25 cellular contexts compared by ENCODE assay signal in the genomic region with DNA sequence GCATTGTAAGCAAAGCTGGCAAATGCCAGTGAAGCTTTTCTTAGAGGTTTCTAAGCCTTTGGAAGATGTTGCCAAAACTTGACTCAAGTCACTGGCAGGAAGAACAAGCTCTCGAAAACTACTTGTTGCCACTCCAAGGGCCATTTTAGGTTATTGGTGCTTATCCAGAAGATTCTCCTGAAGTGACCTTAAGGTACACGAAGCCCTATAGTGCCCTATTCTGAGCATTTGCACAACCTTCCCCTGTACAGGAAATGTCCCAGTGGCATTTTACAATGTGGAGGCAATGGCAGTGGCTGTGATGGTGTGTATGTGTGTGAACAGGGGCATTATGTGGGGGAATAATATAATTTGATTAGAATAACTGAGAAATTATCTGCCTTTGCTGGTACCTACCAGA.
"Had no signal": no experiment of that assay in that cellular context is flagged by ENCODE, and none has a peak within 500 bp of the region (broad histone marks: within the 10 kb centered on the region; RNA-seq: fewer than 3 reads in every experiment).

No MANE protein-coding gene starts in this region.

- ATAC-seq: left colon; left ventricle myocardium superior; natural killer cell; pancreas; stimulated activated naive B cell treated with anti-CD40 and anti-IgM and Interleukin-4, amounts not matched to agents 10 μg/mL and 1 μg/mL and 100 μg/mL, for 72 hours had no signal

- H3K27ac ChIP-seq: cardiac muscle cell, colonic mucosa, esophagus muscularis mucosa, pancreas, right atrium auricular region, sigmoid colon, stomach, tibial artery had no signal

- H3K9me3 ChIP-seq: colonic mucosa, esophagus muscularis mucosa, pancreas, right atrium auricular region, sigmoid colon, tibial artery had no signal

- H3K4me3 ChIP-seq: cardiac muscle cell, colonic mucosa, esophagus muscularis mucosa, pancreas, right atrium auricular region, sigmoid colon, stomach, tibial artery had no signal

- H3K4me1 Mint-ChIP-seq: central memory CD8-positive, alpha-beta T cell; immature natural killer cell; natural killer cell; stimulated activated naive B cell treated with anti-CD40 and anti-IgM and Interleukin-4, amounts not matched to agents 10 μg/mL and 1 μg/mL and 100 μg/mL, for 72 hours had no signal

- H3K27me3 Mint-ChIP-seq: central memory CD8-positive, alpha-beta T cell; dendritic cell treated with granulocyte-macrophage colony-stimulating factor and Interleukin-4, amounts not matched to agents 40 ng/mL and 50 ng/mL, for 4 days; progenitor cell of endocrine pancreas; stimulated activated naive B cell treated with anti-CD40 and anti-IgM and Interleukin-4, amounts not matched to agents 10 μg/mL and 1 μg/mL and 100 μg/mL, for 72 hours; type B pancreatic cell had no signal

- H3K36me3 ChIP-seq: cardiac muscle cell, colonic mucosa, esophagus muscularis mucosa, pancreas, right atrium auricular region, sigmoid colon, stomach, tibial artery had no signal

- DNase-seq: colonic mucosa; effector CD8-positive, alpha-beta T cell; endodermal cell; foreskin melanocyte; immature natural killer cell; islet precursor cell; kidney glomerular epithelial cell; left colon; left ventricle myocardium superior; mesendoderm; natural killer cell; pancreas; sigmoid colon; stimulated activated CD4-positive, alpha-beta T cell treated with anti-CD3 and anti-CD28 coated beads, Interleukin-2, amount 100 ng/mL, for 24 hours; stimulated activated CD4-positive, alpha-beta T cell treated with anti-CD3 and anti-CD28 coated beads, Interleukin-4, amount 100 ng/mL, for 4 hours; stimulated activated naive B cell treated with anti-CD40 and anti-IgM and Interleukin-4, amounts not matched to agents 10 μg/mL and 1 μg/mL and 100 μg/mL, for 72 hours; stomach; tibial artery had no signal

- H3K36me3 Mint-ChIP-seq: immature natural killer cell; natural killer cell; stimulated activated naive B cell treated with anti-CD40 and anti-IgM and Interleukin-4, amounts not matched to agents 10 μg/mL and 1 μg/mL and 100 μg/mL, for 72 hours; type B pancreatic cell had no signal

- H3K27ac Mint-ChIP-seq: dendritic cell treated with granulocyte-macrophage colony-stimulating factor and Interleukin-4, amounts not matched to agents 40 ng/mL and 50 ng/mL, for 4 days; endodermal cell; immature natural killer cell; natural killer cell; progenitor cell of endocrine pancreas; stimulated activated naive B cell treated with anti-CD40 and anti-IgM and Interleukin-4, amounts not matched to agents 10 μg/mL and 1 μg/mL and 100 μg/mL, for 72 hours; type B pancreatic cell had no signal

- H3K27me3 ChIP-seq: cardiac muscle cell, colonic mucosa, esophagus muscularis mucosa, pancreas, right atrium auricular region, sigmoid colon, stomach, tibial artery had no signal

- H3K4me3 Mint-ChIP-seq: central memory CD8-positive, alpha-beta T cell; dendritic cell treated with granulocyte-macrophage colony-stimulating factor and Interleukin-4, amounts not matched to agents 40 ng/mL and 50 ng/mL, for 4 days; endodermal cell; immature natural killer cell; natural killer cell; stimulated activated naive B cell treated with anti-CD40 and anti-IgM and Interleukin-4, amounts not matched to agents 10 μg/mL and 1 μg/mL and 100 μg/mL, for 72 hours; type B pancreatic cell had no signal

- H3K4me1 ChIP-seq: colonic mucosa, esophagus muscularis mucosa, pancreas, right atrium auricular region, sigmoid colon, stomach, tibial artery had no signal
